In genomic region chr2:189442468-189442867, GRCh38 we compare ENCODE assay signal across 11 cellular contexts. TPM values are rescaled to one million over a fixed set of nuclear protein-coding genes. Genes with fewer than 3 reads are reported as not detected.
DNase-seq lines count a peak whose midpoint lies in the region; ATAC-seq, FAIRE-seq and TF ChIP-seq lines count a peak whose summit lies in the region.
"Had no signal": no experiment of that assay in that cellular context is flagged by ENCODE, and none has a peak within 500 bp of the region (broad histone marks: within the 10 kb centered on the region; RNA-seq: fewer than 3 reads in every experiment).

No MANE protein-coding gene starts in this region.

- no peak overlapping the region for H2AFZ ChIP-seq in hepatocyte

- no peak for TF ChIP-seq CTCF in AG04449 (IDR thresholded peaks at IDR 0.05; ENCODE audit: insufficient read depth, low read length, missing control alignments)
- TF ChIP-seq CTCF in GM12864 (IDR thresholded peaks at IDR 0.05; ENCODE audit: low read depth, low read length, missing control alignments): no peak
- TF ChIP-seq CTCF in hepatocyte (IDR thresholded peaks at IDR 0.05; ENCODE audit: poor library complexity): no peak

- no peak overlapping the region for H3K27ac ChIP-seq in hepatocyte

- no peak for ATAC-seq in GM19397 (IDR thresholded peaks at IDR 0.05; ENCODE audit: unreplicated experiment)
- no peak for ATAC-seq in GM19452 (IDR thresholded peaks at IDR 0.05; ENCODE audit: unreplicated experiment)

- no peaks in the 10 kb centered on the region for H3K9me2 ChIP-seq in hepatocyte (replicated peaks; ENCODE audit: insufficient read depth)

- CTCF ChIA-PET in AG04449 (lab: Yijun Ruan, JAX): no interaction called here

- DNase-seq in AG04449 (ENCODE audit: low read depth, low spot score): no peak
- DNase-seq in GM12864 (ENCODE audit: low read depth): no peak
- DNase-seq in activated CD4-positive, alpha-beta T cell treated with anti-CD3 and anti-CD28 coated beads, Interleukin-2, amount 50 U/mL, for 48 hours: peak; percentile 11 to 25
- DNase-seq in hepatocyte (ENCODE audit: low spot score): no peak
- DNase-seq in urothelium cell line (ENCODE audit: low spot score): no peak
- no peak for DNase-seq in H7
- DNase-seq: NCI-H2029 treated with DMSO at 0.1 percent for 48 hours had no signal

- no peaks in the 10 kb centered on the region for H3K27me3 ChIP-seq in hepatocyte
- H3K27me3 ChIP-seq in H7 (ENCODE audit: control insufficient read depth, insufficient read depth, low read length): no peaks in the 10 kb centered on the region
- H3K27me3 ChIP-seq: right atrium auricular region had no signal

- H4K20me1 ChIP-seq in hepatocyte (ENCODE audit: insufficient read depth, poor library complexity, severe bottlenecking): no peaks in the 10 kb centered on the region

- no peaks in the 10 kb centered on the region for H3K4me1 ChIP-seq in hepatocyte (ENCODE audit: insufficient read depth)

- peak overlapping the region; percentile 81 for H3K4me2 ChIP-seq in hepatocyte

- H3K36me3 ChIP-seq in hepatocyte (replicated peaks; ENCODE audit: insufficient read depth, low read depth) (no peaks in the 10 kb centered on the region), H7 (replicated peaks; ENCODE audit: control insufficient read depth, insufficient read depth, low read length) (peaks cover 1% of the 10 kb centered on the region; the same call in 1 of the 2 replicates)
- H3K36me3 ChIP-seq: right atrium auricular region had no signal

- no peaks in the 10 kb centered on the region for H3K9me3 ChIP-seq in hepatocyte (ENCODE audit: low read depth)
- H3K9me3 ChIP-seq: right atrium auricular region had no signal

- no peak for FAIRE-seq in urothelium cell line (lab: Jason Lieb, UNC)
- FAIRE-seq: G401.6 had no signal

- POLR2A ChIA-PET in AG04449 (lab: Yijun Ruan, JAX): no interaction called here

- 94% methylated on average over 10 of the region's 10 CpGs for WGBS in hepatocyte (ENCODE audit: low lambda C conversion rate, missing lambda C conversion rate)

- peaks cover 59% of the 10 kb centered on the region for H3K79me2 ChIP-seq in hepatocyte

- H3K4me3 ChIP-seq in AG04449 (ENCODE audit: low read depth, low read length) (peak overlapping the region; percentile 82; the same call in 1 of the 2 replicates), GM12864 (ENCODE audit: low read depth, low read length) (peak overlapping the region; percentile 82), hepatocyte (peak overlapping the region; percentile 31), H7 (ENCODE audit: insufficient read depth, low read depth, low read length) (no peak overlapping the region; the same call in 1 of the 2 replicates)

RNA-seq across cellular contexts. Expression of gene WDR75, which starts 1.2 kb away (rescaled TPM):
- 38.7 and 45.3 TPM in 2 replicates for total RNA-seq in hepatocyte
- 20.1 and 21.0 TPM in 2 replicates for polyA plus RNA-seq in hepatocyte
- total RNA-seq in H7 (2014; rRNA removed; shearing (Covaris generic)): 98.8 and 141 TPM in 2 replicates

Comparison
In these comparisons a context has a peak if more than half of its experiments do, and no peak if none do; other contexts are left out.
1. DNase-seq: peak in activated CD4-positive, alpha-beta T cell treated with anti-CD3 and anti-CD28 coated beads, Interleukin-2, amount 50 U/mL, for 48 hours (2 of 2); none in AG04449 (single experiment), GM12864 (single experiment), hepatocyte (single experiment), urothelium cell line (single experiment) and H7 (single experiment).